10 cellular contexts compared by ENCODE assay signal in the genomic region with DNA sequence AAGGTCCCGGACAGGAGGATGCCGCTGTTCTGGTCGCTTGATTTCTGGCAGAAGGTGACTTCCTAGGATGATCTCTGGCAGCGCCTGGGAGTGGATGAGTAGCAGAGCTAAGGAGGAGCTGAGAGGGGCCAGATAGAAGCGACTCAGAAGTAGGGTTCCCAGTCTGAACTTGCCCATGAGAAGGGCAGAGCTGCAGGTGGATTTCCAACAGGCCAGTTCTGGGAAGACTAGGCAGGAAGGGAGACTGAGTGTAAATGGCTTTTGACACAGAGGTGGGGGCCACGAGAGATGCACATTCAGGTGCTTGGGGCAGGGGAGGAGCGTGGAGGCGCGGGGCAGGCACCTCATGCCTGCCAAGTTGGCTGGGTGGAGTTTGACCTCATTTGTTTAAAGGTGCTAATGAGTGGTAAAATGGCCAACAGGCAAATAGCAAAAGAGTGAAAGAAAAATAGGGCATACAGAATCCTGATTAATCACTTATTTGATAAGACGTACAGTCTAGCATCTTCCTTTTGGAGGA. TPM values are rescaled to one million over a fixed set of nuclear protein-coding genes. Genes with fewer than 3 reads are reported as not detected.
A peak's percentile ranks its signal among the peaks of the same experiment; 100 is the strongest.
DNase-seq lines count a peak whose midpoint lies in the region; ATAC-seq and TF ChIP-seq lines count a peak whose summit lies in the region.
"Had no signal": no experiment of that assay in that cellular context is flagged by ENCODE, and none has a peak within 500 bp of the region (broad histone marks: within the 10 kb centered on the region; RNA-seq: fewer than 3 reads in every experiment).

No MANE protein-coding gene starts in this region.

- H3K9ac ChIP-seq in neural progenitor cell = no peak overlapping the region

- H3F3A ChIP-seq in neural progenitor cell (ENCODE audit: low read depth) = no peaks in the 10 kb centered on the region

- H3K4me3 ChIP-seq in neural progenitor cell = no peak overlapping the region
- H3K4me3 ChIP-seq: adrenal gland had no signal

- peaks cover 19% of the 10 kb centered on the region for H3K4me1 ChIP-seq in neural progenitor cell

- no peaks in the 10 kb centered on the region for H3K9me3 Mint-ChIP-seq in activated naive CD8-positive, alpha-beta T cell treated with anti-CD3 and anti-CD28 coated beads for 36 hours
- peaks cover 15% of the 10 kb centered on the region for H3K9me3 Mint-ChIP-seq in neural progenitor cell

- no peak for DNase-seq in activated naive CD8-positive, alpha-beta T cell treated with anti-CD3 and anti-CD28 coated beads for 36 hours
- DNase-seq in neural progenitor cell (ENCODE audit: low spot score) = no peak
- no peak for DNase-seq in NCI-H1436 (lab: John Stamatoyannopoulos, UW)
- no peak for DNase-seq in activated effector memory CD4-positive, alpha-beta T cell treated with Interleukin-2 at 50 U/mL for 16 hours
- DNase-seq: adrenal gland, DMS79 treated with DMSO at 0.1 percent for 48 hours had no signal

- peak; percentile 28 for TF ChIP-seq POLR2A in GM19193 (IDR thresholded peaks at IDR 0.05; ENCODE audit: extremely low read depth, insufficient read depth, insufficient read length)

- H2AFZ ChIP-seq in neural progenitor cell (replicated peaks) = no peak overlapping the region

- peaks cover 80% of the 10 kb centered on the region for H3K4me1 Mint-ChIP-seq in activated naive CD8-positive, alpha-beta T cell treated with anti-CD3 and anti-CD28 coated beads for 36 hours
- H3K4me1 Mint-ChIP-seq in neural progenitor cell = peaks cover 2% of the 10 kb centered on the region

- no peak for TF ChIP-seq CTCF in neural progenitor cell (IDR thresholded peaks at IDR 0.05)

- H4K20me1 ChIP-seq in neural progenitor cell (ENCODE audit: low read depth) = peaks cover 68% of the 10 kb centered on the region

- H3K36me3 Mint-ChIP-seq in activated naive CD8-positive, alpha-beta T cell treated with anti-CD3 and anti-CD28 coated beads for 36 hours = peaks cover 48% of the 10 kb centered on the region
- peaks cover 39% of the 10 kb centered on the region for H3K36me3 Mint-ChIP-seq in neural progenitor cell

- H3K79me2 ChIP-seq in neural progenitor cell (ENCODE audit: low read depth) = peaks cover 97% of the 10 kb centered on the region

- H3K27me3 ChIP-seq in neural progenitor cell = no peaks in the 10 kb centered on the region
- H3K27me3 ChIP-seq: adrenal gland had no signal

- no peaks in the 10 kb centered on the region for H3K27me3 Mint-ChIP-seq in activated naive CD8-positive, alpha-beta T cell treated with anti-CD3 and anti-CD28 coated beads for 36 hours
- no peaks in the 10 kb centered on the region for H3K27me3 Mint-ChIP-seq in neural progenitor cell (ENCODE audit: insufficient read depth, low read depth)

- H3K27ac ChIP-seq in neural progenitor cell = no peak overlapping the region

- no peaks in the 10 kb centered on the region for H3K36me3 ChIP-seq in neural progenitor cell
- H3K36me3 ChIP-seq: adrenal gland had no signal

- no peaks in the 10 kb centered on the region for H3K9me3 ChIP-seq in neural progenitor cell (ENCODE audit: low read depth)
- H3K9me3 ChIP-seq: adrenal gland had no signal

- H3K4me2 ChIP-seq in neural progenitor cell = peak overlapping the region; percentile 41

- ATAC-seq in HG02981 (IDR thresholded peaks at IDR 0.05; ENCODE audit: unreplicated experiment) (peak; percentile 9), GM18520 (IDR thresholded peaks at IDR 0.05; ENCODE audit: unreplicated experiment) (no peak)

- peak overlapping the region; percentile 73 for H3K27ac Mint-ChIP-seq in activated naive CD8-positive, alpha-beta T cell treated with anti-CD3 and anti-CD28 coated beads for 36 hours
- H3K27ac Mint-ChIP-seq in neural progenitor cell = no peak overlapping the region

- H3K4me3 Mint-ChIP-seq in activated naive CD8-positive, alpha-beta T cell treated with anti-CD3 and anti-CD28 coated beads for 36 hours = peak overlapping the region; percentile 16
- H3K4me3 Mint-ChIP-seq in neural progenitor cell = no peak overlapping the region

RNA-seq across cellular contexts. Expression of a gene that starts 58.8 kb away (rescaled TPM):
- not detected for total RNA-seq in activated naive CD8-positive, alpha-beta T cell treated with anti-CD3 and anti-CD28 coated beads for 36 hours
- 0.03 TPM in 1 of 2 replicates, not detected in the other for total RNA-seq in neural progenitor cell (ENCODE audit: low replicate concordance)
- total RNA-seq: LHCN-M2 had no signal
